In genomic region chr10:34864156-34865075, GRCh38 we compare ENCODE assay signal across 16 cellular contexts. TPM values are rescaled to one million over a fixed set of nuclear protein-coding genes. Genes with fewer than 3 reads are reported as not detected.
A peak's percentile ranks its signal among the peaks of the same experiment; 100 is the strongest.
DNase-seq lines count a peak whose midpoint lies in the region; FAIRE-seq and TF ChIP-seq lines count a peak whose summit lies in the region.
"Had no signal": no experiment of that assay in that cellular context is flagged by ENCODE, and none has a peak within 500 bp of the region (broad histone marks: within the 10 kb centered on the region; RNA-seq: fewer than 3 reads in every experiment).

No MANE protein-coding gene starts in this region.

- H2BK12ac ChIP-seq in H9 (ENCODE audit: insufficient read length, low read depth, low read length) (no peak overlapping the region), neuronal stem cell (ENCODE audit: low read length) (no peak overlapping the region)

- no peaks in the 10 kb centered on the region for H3K27me3 Mint-ChIP-seq in H9 (ENCODE audit: low read depth)
- H3K27me3 Mint-ChIP-seq: activated B cell treated with CpG ODN at 0.5 μM for 24 hours had no signal

- no peaks in the 10 kb centered on the region for H3K23me2 ChIP-seq in H9 (ENCODE audit: insufficient read length, low read depth, low read length, poor library complexity, severe bottlenecking)

- H3T11ph ChIP-seq in H9 (ENCODE audit: low read length) = no peak overlapping the region

- H3K79me1 ChIP-seq in H9 (ENCODE audit: insufficient read depth, low read depth, low read length, poor library complexity, severe bottlenecking) = no peaks in the 10 kb centered on the region
- H3K79me1 ChIP-seq in neuronal stem cell (ENCODE audit: low read depth, low read length) = no peaks in the 10 kb centered on the region

- H3K14ac ChIP-seq in H9 (ENCODE audit: insufficient read depth, low read length) = no peak overlapping the region
- no peak overlapping the region for H3K14ac ChIP-seq in neuronal stem cell (ENCODE audit: low read length)

- H3K4me1 Mint-ChIP-seq in H9 = peaks cover 20 to 28% of the 10 kb centered on the region in 2 experiments
- H3K4me1 Mint-ChIP-seq: activated B cell treated with CpG ODN at 0.5 μM for 24 hours had no signal

- H3K23ac ChIP-seq in H9 (ENCODE audit: insufficient read length, low read depth, low read length) (no peak overlapping the region), neuronal stem cell (ENCODE audit: low read depth, low read length, poor library complexity) (no peak overlapping the region)

- no peaks in the 10 kb centered on the region for H3K36me3 ChIP-seq in neuronal stem cell (replicated peaks in 1 of 2; ENCODE audit: control insufficient read depth in 2 of 2, insufficient read depth in 2 of 2, low read length in 2 of 2)
- H3K36me3 ChIP-seq: right atrium auricular region had no signal

- no peak overlapping the region for H3K4me3 Mint-ChIP-seq in H9
- H3K4me3 Mint-ChIP-seq: activated B cell treated with CpG ODN at 0.5 μM for 24 hours; natural killer cell treated with Interleukin-12 subunit alpha and Interleukin-12 subunit beta and Interleukin-15 and Interleukin-18, amount 100 ng/mL, for 72 hours had no signal

- no peak for TF ChIP-seq CTCF in H9 (conservative IDR thresholded peaks at IDR 0.05)
- TF ChIP-seq CTCF in fibroblast of mammary gland (conservative IDR thresholded peaks at IDR 0.05; ENCODE audit: control insufficient read depth, insufficient read depth, low read depth, low read length) = no peak

- DNase-seq in H9 (no peak), NCI-H69 (lab: John Stamatoyannopoulos, UW) (peak; percentile 34), fibroblast of mammary gland (ENCODE audit: low read depth) (peak; percentile 7), neuronal stem cell (ENCODE audit: low spot score) (no peak), NCI-H1092 (lab: John Stamatoyannopoulos, UW) (no peak), SKM-1 treated with dmso at 0.1 percent for 144 hours (lab: John Stamatoyannopoulos, UW; ENCODE audit: unreplicated experiment) (no peak), RCC 7860 (ENCODE audit: low spot score) (no peak)
- DNase-seq: activated B cell treated with CpG ODN at 0.5 μM for 24 hours; activated effector memory CD4-positive, alpha-beta T cell treated with Interleukin-2 at 50 U/mL for 16 hours; dorsolateral prefrontal cortex; NCI-H1417 treated with DMSO at 0.1 percent for 48 hours; NCI-H526 treated with DMSO at 0.1 percent for 48 hours; stimulated activated CD4-positive, alpha-beta T cell treated with anti-CD3 and anti-CD28 coated beads, Interleukin-2, amount 100 ng/mL, for 24 hours had no signal

- H3K36me3 Mint-ChIP-seq in H9 (ENCODE audit: insufficient read depth in 1 of 3, low read depth in 3 of 3) = no peaks in the 10 kb centered on the region
- H3K36me3 Mint-ChIP-seq: natural killer cell treated with Interleukin-12 subunit alpha and Interleukin-12 subunit beta and Interleukin-15 and Interleukin-18, amount 100 ng/mL, for 72 hours had no signal

- H3K56ac ChIP-seq in H9 (ENCODE audit: insufficient read length, low read depth, low read length) = no peak overlapping the region

- H3K9ac ChIP-seq in H9 (ENCODE audit: extremely low read depth, insufficient read length, low read length) = no peak overlapping the region
- H3K9ac ChIP-seq in neuronal stem cell (ENCODE audit: low read depth, low read length, poor library complexity) = no peak overlapping the region

- H2AK5ac ChIP-seq in H9 (ENCODE audit: insufficient read length, low read length) (no peak overlapping the region), neuronal stem cell (ENCODE audit: low read depth, low read length) (no peak overlapping the region)

- no peaks in the 10 kb centered on the region for H4K20me1 ChIP-seq in H9 (ENCODE audit: control insufficient read depth, insufficient read depth, insufficient read length)

- H3K18ac ChIP-seq in H9 (ENCODE audit: insufficient read length, low read depth, low read length) (no peak overlapping the region), neuronal stem cell (ENCODE audit: low read length) (no peak overlapping the region)

- H3K4me3 ChIP-seq in fibroblast of mammary gland (ENCODE audit: control insufficient read depth, low read depth, low read length) (no peak overlapping the region), neuronal stem cell (ENCODE audit: low read length in 2 of 2) (no peak overlapping the region)
- H3K4me3 ChIP-seq: dorsolateral prefrontal cortex, K562, right atrium auricular region had no signal

- H3K9me3 ChIP-seq in H9 (ENCODE audit: control insufficient read depth, low read depth, low read length) (no peaks in the 10 kb centered on the region), neuronal stem cell (replicated peaks in 1 of 2; ENCODE audit: control insufficient read depth in 2 of 2, insufficient read depth in 1 of 2, low read depth in 1 of 2, low read length in 2 of 2) (no peaks in the 10 kb centered on the region)
- H3K9me3 ChIP-seq: right atrium auricular region had no signal

- no peaks in the 10 kb centered on the region for H3K9me3 Mint-ChIP-seq in H9
- H3K9me3 Mint-ChIP-seq: activated B cell treated with CpG ODN at 0.5 μM for 24 hours; natural killer cell treated with Interleukin-12 subunit alpha and Interleukin-12 subunit beta and Interleukin-15 and Interleukin-18, amount 100 ng/mL, for 72 hours had no signal

- H2AFZ ChIP-seq in H9 (ENCODE audit: low read length) = no peak overlapping the region
- peak overlapping the region; percentile 16 for H2AFZ ChIP-seq in neuronal stem cell (ENCODE audit: low read length)

- no peak overlapping the region for H2BK120ac ChIP-seq in H9 (ENCODE audit: low read depth, low read length, poor library complexity, severe bottlenecking)
- no peak overlapping the region for H2BK120ac ChIP-seq in neuronal stem cell (ENCODE audit: low read depth, low read length)

- H3K27ac ChIP-seq in H9 (ENCODE audit: insufficient read length, low read depth, low read length) (no peak overlapping the region), neuronal stem cell (replicated peaks; ENCODE audit: low read length) (no peak overlapping the region)
- H3K27ac ChIP-seq: dorsolateral prefrontal cortex, right atrium auricular region had no signal

- H3K79me2 ChIP-seq in H9 (ENCODE audit: insufficient read depth, low read length) = no peaks in the 10 kb centered on the region

- no peak for FAIRE-seq in RCC 7860 (lab: Jason Lieb, UNC)
- FAIRE-seq: K562 had no signal

- WGBS in H9 (ENCODE audit: extremely low coverage, insufficient read length, low lambda C conversion rate) = no CpG with 5 or more reads among the region's 12 CpGs
- WGBS in neuronal stem cell (ENCODE audit: extremely low coverage in 2 of 2, insufficient read length in 2 of 2, insufficient replicate concordance in 1 of 2), 2 donors = no CpG with 5 or more reads among the region's 12 CpGs

- H4K8ac ChIP-seq in H9 (replicated peaks; ENCODE audit: insufficient read length, low read depth, low read length) = no peak overlapping the region
- H4K8ac ChIP-seq in neuronal stem cell (ENCODE audit: low read depth, low read length) = no peak overlapping the region

- no peak overlapping the region for H4K5ac ChIP-seq in H9 (ENCODE audit: insufficient read length, low read depth, low read length)

- H3K27me3 ChIP-seq in H9 (ENCODE audit: insufficient read depth, low read length) (no peaks in the 10 kb centered on the region), neuronal stem cell (ENCODE audit: control insufficient read depth in 3 of 3, insufficient read depth in 3 of 3, low read depth in 1 of 3, low read length in 3 of 3) (no peaks in the 10 kb centered on the region)
- H3K27me3 ChIP-seq: right atrium auricular region had no signal

- H2BK20ac ChIP-seq in H9 (ENCODE audit: low read depth, low read length, poor library complexity, severe bottlenecking) = no peak overlapping the region

- H2BK15ac ChIP-seq in H9 (ENCODE audit: low read depth, low read length) (no peak overlapping the region), neuronal stem cell (ENCODE audit: low read length) (no peak overlapping the region)

- H2BK5ac ChIP-seq in H9 (ENCODE audit: insufficient read length, low read length) (no peak overlapping the region), neuronal stem cell (ENCODE audit: low read length) (no peak overlapping the region)

- no peak overlapping the region for H3K4me2 ChIP-seq in H9 (ENCODE audit: insufficient read depth, insufficient read length, low read length)
- H3K4me2 ChIP-seq in neuronal stem cell (ENCODE audit: insufficient read depth, low read length, poor library complexity, severe bottlenecking) = no peak overlapping the region

- H4K91ac ChIP-seq in H9 (ENCODE audit: insufficient read length, low read depth, low read length) (no peak overlapping the region), neuronal stem cell (ENCODE audit: low read depth, low read length, poor library complexity) (no peak overlapping the region)

- H3K27ac Mint-ChIP-seq in H9 = peak overlapping the region in 2 of 3 experiments; percentile 23 to 33; a peak in 3 of 7 replicates
- H3K27ac Mint-ChIP-seq: activated B cell treated with CpG ODN at 0.5 μM for 24 hours; natural killer cell treated with Interleukin-12 subunit alpha and Interleukin-12 subunit beta and Interleukin-15 and Interleukin-18, amount 100 ng/mL, for 72 hours had no signal

- H3K4me1 ChIP-seq in H9 (ENCODE audit: insufficient read depth, low read length) (no peaks in the 10 kb centered on the region), neuronal stem cell (ENCODE audit: control insufficient read depth in 2 of 2, insufficient read depth in 1 of 2, low read depth in 1 of 2, low read length in 2 of 2) (peaks cover 0 to 2% of the 10 kb centered on the region in 2 donors)
- H3K4me1 ChIP-seq: right atrium auricular region had no signal

- H3K4ac ChIP-seq in H9 (ENCODE audit: low read depth, low read length) (no peak overlapping the region), neuronal stem cell (ENCODE audit: low read length) (no peak overlapping the region)

RNA-seq across cellular contexts. Expression of gene PARD3, which starts 49.3 kb away (rescaled TPM):
- total RNA-seq in H9 (2021) = 44.7 and 47.2 TPM in 2 replicates
- polyA plus RNA-seq in neuronal stem cell (2013, experiment 1 of 2) = 41.6 TPM
- polyA plus RNA-seq in neuronal stem cell (2013, experiment 2 of 2) = 42.6 TPM

Comparison
In these comparisons a context has a peak if more than half of its experiments do, and no peak if none do; other contexts are left out.
1. DNase-seq: peak in NCI-H69 (single experiment) and fibroblast of mammary gland (single experiment); none in H9 (single experiment), neuronal stem cell (single experiment), NCI-H1092 (single experiment), SKM-1 treated with dmso at 0.1 percent for 144 hours (single experiment) and RCC 7860 (single experiment).